In the genomic region with DNA sequence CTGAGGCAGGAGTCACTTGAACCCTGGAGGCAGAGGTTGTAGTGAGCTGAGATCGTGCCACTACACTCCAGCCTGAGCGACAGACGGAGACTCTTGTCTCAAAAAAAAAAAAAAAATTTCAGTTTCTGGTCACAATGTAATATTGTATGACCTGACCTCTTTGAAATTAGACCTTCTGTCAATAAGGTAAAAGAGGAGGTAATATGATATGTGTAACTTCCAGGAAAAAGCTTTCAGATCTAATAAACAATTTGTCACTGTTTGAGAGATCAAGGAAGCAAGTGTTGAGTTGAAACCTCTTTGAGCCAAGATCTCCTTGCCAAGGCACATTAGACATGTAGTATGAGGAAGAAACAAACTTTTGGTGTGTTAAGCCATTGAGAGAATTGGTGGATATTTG, we compare ENCODE assay signal across 19 cellular contexts.
"Had no signal": no experiment of that assay in that cellular context is flagged by ENCODE, and none has a peak within 500 bp of the region (broad histone marks: within the 10 kb centered on the region; RNA-seq: fewer than 3 reads in every experiment).

No MANE protein-coding gene starts in this region.

- H3K36me3 ChIP-seq: adrenal gland, left ventricle myocardium inferior, tibial artery, vagina had no signal

- H3K36me3 Mint-ChIP-seq: activated naive CD4-positive, alpha-beta T cell treated with anti-CD3 and anti-CD28 coated beads, Interleukin-2, amount 50 U/mL, for 24 hours had no signal

- H3K27me3 Mint-ChIP-seq: activated CD4-positive, alpha-beta T cell treated with anti-CD3 and anti-CD28 coated beads, Interleukin-2, amount 10 ng/mL, durations not matched to agents 24 days and 14 days; activated naive CD4-positive, alpha-beta T cell treated with anti-CD3 and anti-CD28 coated beads, Interleukin-2, amount 50 U/mL, for 24 hours; naive thymus-derived CD4-positive, alpha-beta T cell had no signal

- DNase-seq: activated CD4-positive, alpha-beta T cell treated with anti-CD3 and anti-CD28 coated beads, Interleukin-2, amount 10 ng/mL, durations not matched to agents 24 days and 14 days; activated CD4-positive, CD25-positive, alpha-beta regulatory T cell; activated CD8-positive, alpha-beta memory T cell treated with anti-CD3 and anti-CD28 coated beads, Interleukin-2, amount 50 U/mL, for 4 hours; activated CD8-positive, alpha-beta T cell treated with anti-CD3 and anti-CD28 coated beads, Interleukin-2, amount 10 ng/mL, durations not matched to agents 7 days and 5 days; activated effector memory CD4-positive, alpha-beta T cell treated with anti-CD3 and anti-CD28 coated beads, Interleukin-2, amount 50 U/mL, for 16 hours; activated T-cell treated with anti-CD3 and anti-CD28 coated beads, Interleukin-2, amount 50 U/mL, for 48 hours; adrenal gland; hippocampal formation; kidney; left ventricle myocardium inferior; nucleus accumbens; posterior cingulate gyrus; retina; stimulated activated CD4-positive, alpha-beta T cell treated with anti-CD3 and anti-CD28 coated beads, Interleukin-2, amount 100 ng/mL, for 48 hours; stimulated activated naive CD4-positive, alpha-beta T cell; tibial artery had no signal

- H3K27ac ChIP-seq: left ventricle myocardium inferior, tibial artery, vagina had no signal

- H3K9me3 ChIP-seq: adrenal gland, vagina had no signal

- H3K4me3 ChIP-seq: adrenal gland, left ventricle myocardium inferior, tibial artery, vagina had no signal

- ATAC-seq: activated CD8-positive, alpha-beta T cell treated with anti-CD3 and anti-CD28 coated beads, Interleukin-2, amount 10 ng/mL, durations not matched to agents 7 days and 5 days; naive thymus-derived CD4-positive, alpha-beta T cell had no signal

- H3K27ac Mint-ChIP-seq: activated CD4-positive, alpha-beta T cell treated with anti-CD3 and anti-CD28 coated beads, Interleukin-2, amount 10 ng/mL, durations not matched to agents 24 days and 14 days; activated CD8-positive, alpha-beta T cell treated with anti-CD3 and anti-CD28 coated beads, Interleukin-2, amount 10 ng/mL, durations not matched to agents 7 days and 5 days; activated naive CD4-positive, alpha-beta T cell treated with anti-CD3 and anti-CD28 coated beads, Interleukin-2, amount 50 U/mL, for 24 hours had no signal

- H3K27me3 ChIP-seq: adrenal gland, tibial artery, vagina had no signal

- H3K4me3 Mint-ChIP-seq: activated CD4-positive, alpha-beta T cell treated with anti-CD3 and anti-CD28 coated beads, Interleukin-2, amount 10 ng/mL, durations not matched to agents 24 days and 14 days; activated CD8-positive, alpha-beta T cell treated with anti-CD3 and anti-CD28 coated beads, Interleukin-2, amount 10 ng/mL, durations not matched to agents 7 days and 5 days; activated naive CD4-positive, alpha-beta T cell treated with anti-CD3 and anti-CD28 coated beads, Interleukin-2, amount 50 U/mL, for 24 hours; naive thymus-derived CD4-positive, alpha-beta T cell had no signal
